19 cellular contexts compared by ENCODE assay signal in genomic region chr10:4080225-4080624, GRCh38.
DNase-seq lines count a peak whose midpoint lies in the region; ATAC-seq, FAIRE-seq and TF ChIP-seq lines count a peak whose summit lies in the region.
"Had no signal": no experiment of that assay in that cellular context is flagged by ENCODE, and none has a peak within 500 bp of the region (broad histone marks: within the 10 kb centered on the region; RNA-seq: fewer than 3 reads in every experiment).

No MANE protein-coding gene starts in this region.

- H3K23me2 ChIP-seq in H1 (ENCODE audit: low read depth, low read length): no peaks in the 10 kb centered on the region

- CTCF ChIA-PET in H1 (lab: Charles Lee; ENCODE audit: partially characterized antibody): no interaction called here

- no peak overlapping the region for H4K8ac ChIP-seq in H1 (ENCODE audit: extremely low read depth, insufficient read depth, low read length)

- no peak overlapping the region for H3K56ac ChIP-seq in H1 (replicated peaks; ENCODE audit: insufficient read length, low read depth, low read length)

- peak overlapping the region; percentile 38 for H3K27ac Mint-ChIP-seq in activated T-cell treated with anti-CD3 and anti-CD28 coated beads, Interleukin-2, amount 50 U/mL, for 24 hours
- peak overlapping the region; percentile 93 for H3K27ac Mint-ChIP-seq in T-helper 17 cell
- H3K27ac Mint-ChIP-seq: stimulated activated naive CD8-positive, alpha-beta T cell treated with anti-CD3 and anti-CD28 coated beads, Interleukin-15, amount 100 ng/mL, for 72 hours had no signal

- H4K5ac ChIP-seq in H1 (ENCODE audit: insufficient read length, low read depth, low read length): no peak overlapping the region

- H2BK15ac ChIP-seq in H1 (ENCODE audit: low read length): no peak overlapping the region

- no peak overlapping the region for H3K18ac ChIP-seq in H1 (ENCODE audit: extremely low read depth, low read length)

- no peaks in the 10 kb centered on the region for H3K27me3 Mint-ChIP-seq in activated T-cell treated with anti-CD3 and anti-CD28 coated beads, Interleukin-2, amount 50 U/mL, for 24 hours
- no peaks in the 10 kb centered on the region for H3K27me3 Mint-ChIP-seq in T-helper 17 cell
- H3K27me3 Mint-ChIP-seq: stimulated activated naive CD8-positive, alpha-beta T cell treated with anti-CD3 and anti-CD28 coated beads, Interleukin-15, amount 100 ng/mL, for 72 hours had no signal

- H3K23ac ChIP-seq in H1 (ENCODE audit: insufficient read length): no peak overlapping the region

- no peaks in the 10 kb centered on the region for H3K36me3 ChIP-seq in H1 (ENCODE audit: control insufficient read depth in 2 of 4, insufficient read depth in 4 of 4, low read length in 3 of 4)
- no peaks in the 10 kb centered on the region for H3K36me3 ChIP-seq in spleen

- no peak for TF ChIP-seq EP300 in H1 (IDR thresholded peaks at IDR 0.05; ENCODE audit: borderline replicate concordance in 1 of 2, low read depth in 2 of 2, low read length in 2 of 2)

- H3K79me2 ChIP-seq in H1 (ENCODE audit: control insufficient read depth in 1 of 2, insufficient read depth in 2 of 2, low read length in 2 of 2): no peaks in the 10 kb centered on the region

- H3K79me1 ChIP-seq in H1 (ENCODE audit: low read depth, low read length): no peaks in the 10 kb centered on the region

- H3K27ac ChIP-seq in H1 (ENCODE audit: low read depth, low read length) (no peak overlapping the region), spleen (peak overlapping the region in 6 of 8 donors; percentile 46 to 78 (median 64))
- H3K27ac ChIP-seq: epithelial cell of prostate, HL-60 had no signal

- no peak for TF ChIP-seq RAD21 in H1 (IDR thresholded peaks at IDR 0.05 in 1 of 2, conservative IDR thresholded peaks at IDR 0.05 in 1 of 2; ENCODE audit: low read depth in 2 of 2, low read length in 2 of 2)

- H3K4me1 Mint-ChIP-seq in activated T-cell treated with anti-CD3 and anti-CD28 coated beads, Interleukin-2, amount 50 U/mL, for 24 hours (ENCODE audit: low read depth): peaks cover 47% of the 10 kb centered on the region
- H3K4me1 Mint-ChIP-seq in T-helper 17 cell: peaks cover 43% of the 10 kb centered on the region

- H3K14ac ChIP-seq in H1 (ENCODE audit: insufficient read length): no peak overlapping the region

- 82% methylated on average over 2 of the region's 2 CpGs; no CpG with 5 or more reads in 1 of the 2 experiments for WGBS in H1 (ENCODE audit: extremely low coverage in 1 of 2, insufficient coverage in 1 of 2, insufficient read length in 1 of 2, insufficient replicate concordance in 2 of 2, low coverage in 1 of 2, low lambda C conversion rate in 2 of 2, missing lambda C conversion rate in 1 of 2), 2 experiments
- WGBS in spleen, 5 donors: 59 to 81% (median 70%) methylated on average over 2 of the region's 2 CpGs

- no peak overlapping the region for H3K4me3 ChIP-seq in H1 (ENCODE audit: extremely low read depth in 1 of 4, insufficient read depth in 2 of 4, low read depth in 3 of 4, low read length in 4 of 4)
- no peak overlapping the region for H3K4me3 ChIP-seq in spleen
- H3K4me3 ChIP-seq: GM12878, K562 had no signal

- ATAC-seq in T-helper 17 cell: peak; percentile 41
- no peak for ATAC-seq in HG03039 (IDR thresholded peaks at IDR 0.05; ENCODE audit: unreplicated experiment)
- ATAC-seq: GM12878; K562; stimulated activated naive CD8-positive, alpha-beta T cell treated with anti-CD3 and anti-CD28 coated beads, Interleukin-15, amount 100 ng/mL, for 72 hours had no signal

- H2BK120ac ChIP-seq in H1 (replicated peaks; ENCODE audit: low read depth, low read length): no peak overlapping the region

- intact Hi-C loops in spleen (cut with DNase I; ENCODE audit: low total_unique reads): no loop called here

- H3K4ac ChIP-seq in H1 (replicated peaks; ENCODE audit: insufficient read length, low read depth, low read length): no peak overlapping the region

- H2BK12ac ChIP-seq in H1 (ENCODE audit: low read depth, low read length): no peak overlapping the region

- H2AK5ac ChIP-seq in H1 (ENCODE audit: low read depth, low read length): no peak overlapping the region

- H4K20me1 ChIP-seq in H1 (replicated peaks in 1 of 2; ENCODE audit: control insufficient read depth in 1 of 2, insufficient read depth in 2 of 2, low read length in 2 of 2): no peaks in the 10 kb centered on the region

- no peaks in the 10 kb centered on the region for H3K9me3 Mint-ChIP-seq in activated T-cell treated with anti-CD3 and anti-CD28 coated beads, Interleukin-2, amount 50 U/mL, for 24 hours
- H3K9me3 Mint-ChIP-seq: stimulated activated naive CD8-positive, alpha-beta T cell treated with anti-CD3 and anti-CD28 coated beads, Interleukin-15, amount 100 ng/mL, for 72 hours had no signal

- H2BK5ac ChIP-seq in H1 (ENCODE audit: low read depth, low read length): no peak overlapping the region

- POLR2A ChIA-PET in H1 (lab: Charles Lee; ENCODE audit: partially characterized antibody): no interaction called here

- no peaks in the 10 kb centered on the region for H3K27me3 ChIP-seq in H1 (replicated peaks in 1 of 4; ENCODE audit: control insufficient read depth in 3 of 4, extremely low read depth in 1 of 4, insufficient read depth in 3 of 4, low read length in 3 of 4)
- no peaks in the 10 kb centered on the region for H3K27me3 ChIP-seq in spleen (replicated peaks in 1 of 7)

- H3K9ac ChIP-seq in H1 (replicated peaks in 1 of 4; ENCODE audit: extremely low read depth in 1 of 4, low read depth in 3 of 4, low read length in 3 of 4): no peak overlapping the region

- FAIRE-seq in H1 (lab: Jason Lieb, UNC): no peak
- FAIRE-seq: G401.6, GM12878, K562 had no signal

- DNase-seq in activated T-cell treated with anti-CD3 and anti-CD28 coated beads, Interleukin-2, amount 50 U/mL, for 24 hours: no peak
- DNase-seq in activated T-cell treated with anti-CD3 and anti-CD28 coated beads, Interleukin-2, amount 50 U/mL, for 1 hour: no peak
- DNase-seq in T-helper 17 cell (no peak), H1 (ENCODE audit: low read depth in 1 of 2, low spot score in 2 of 2) (no peak), spleen (no peak), NCI-H2029 treated with DMSO at 0.1 percent for 48 hours (lab: John Stamatoyannopoulos, UW) (no peak), hepatic stellate cell (ENCODE audit: low spot score) (no peak)
- DNase-seq: amniotic stem cell; Calu3; GOT3; NCI-H748 treated with DMSO at 0.1 percent for 48 hours; stimulated activated naive CD8-positive, alpha-beta T cell treated with anti-CD3 and anti-CD28 coated beads, Interleukin-15, amount 100 ng/mL, for 72 hours; SW 1271 had no signal

- H3K9me3 ChIP-seq in T-helper 17 cell (ENCODE audit: control insufficient read depth, low read length, poor library complexity, severe bottlenecking) (no peaks in the 10 kb centered on the region), H1 (ENCODE audit: insufficient read depth in 2 of 2, low read depth in 1 of 2, low read length in 1 of 2) (no peaks in the 10 kb centered on the region), spleen (no peaks in the 10 kb centered on the region)

- H2AFZ ChIP-seq in H1 (ENCODE audit: low read length): peak overlapping the region; percentile 18; the same call in 1 of the 2 replicates

- H3K4me1 ChIP-seq in H1 (replicated peaks in 1 of 4; ENCODE audit: control insufficient read depth in 3 of 4, insufficient read depth in 4 of 4, low read length in 3 of 4) (peaks cover 0 to 3% (median 2%) of the 10 kb centered on the region in 4 experiments; a peak in 2 of 7 replicates), spleen (peaks cover 17 to 54% (median 34%) of the 10 kb centered on the region in 6 donors)

- no peaks in the 10 kb centered on the region for H3K36me3 Mint-ChIP-seq in activated T-cell treated with anti-CD3 and anti-CD28 coated beads, Interleukin-2, amount 50 U/mL, for 24 hours (ENCODE audit: low read depth)
- H3K36me3 Mint-ChIP-seq in T-helper 17 cell (ENCODE audit: low read depth): no peaks in the 10 kb centered on the region

- no peak overlapping the region for H3K4me2 ChIP-seq in H1 (ENCODE audit: insufficient read depth in 1 of 2, low read depth in 2 of 2, low read length in 2 of 2)

- TF ChIP-seq CTCF in H1 (IDR thresholded peaks at IDR 0.05; ENCODE audit: control extremely low read depth in 1 of 3, insufficient read depth in 1 of 3, low read depth in 1 of 3, low read length in 3 of 3) (no peak), spleen (IDR thresholded peaks at IDR 0.05 in 8 of 11, conservative IDR thresholded peaks at IDR 0.05 in 3 of 11) (no peak)

- no peak overlapping the region for H2BK20ac ChIP-seq in H1 (ENCODE audit: low read length)

- H4K91ac ChIP-seq in H1 (replicated peaks; ENCODE audit: insufficient read length, low read length): no peak overlapping the region

- TF ChIP-seq POLR2A in H1 (IDR thresholded peaks at IDR 0.05; ENCODE audit: control extremely low read depth in 1 of 2, low read depth in 2 of 2, low read length in 2 of 2) (no peak), spleen (IDR thresholded peaks at IDR 0.05) (no peak)

- no peak overlapping the region for H3K4me3 Mint-ChIP-seq in activated T-cell treated with anti-CD3 and anti-CD28 coated beads, Interleukin-2, amount 50 U/mL, for 24 hours
- peak overlapping the region; percentile 67 for H3K4me3 Mint-ChIP-seq in T-helper 17 cell
- H3K4me3 Mint-ChIP-seq: stimulated activated naive CD8-positive, alpha-beta T cell treated with anti-CD3 and anti-CD28 coated beads, Interleukin-15, amount 100 ng/mL, for 72 hours had no signal

TF ChIP-seq in H1, 55 proteins besides CTCF, POLR2A, EP300 and RAD21:
- TF ChIP-seq, protein P1, sequence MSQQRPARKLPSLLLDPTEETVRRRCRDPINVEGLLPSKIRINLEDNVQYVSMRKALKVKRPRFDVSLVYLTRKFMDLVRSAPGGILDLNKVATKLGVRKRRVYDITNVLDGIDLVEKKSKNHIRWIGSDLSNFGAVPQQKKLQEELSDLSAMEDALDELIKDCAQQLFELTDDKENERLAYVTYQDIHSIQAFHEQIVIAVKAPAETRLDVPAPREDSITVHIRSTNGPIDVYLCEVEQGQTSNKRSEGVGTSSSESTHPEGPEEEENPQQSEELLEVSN (IDR thresholded peaks at IDR 0.05): no peak
- no peak for TF ChIP-seq TAF7 (optimal IDR thresholded peaks at IDR 0.05; ENCODE audit: borderline replicate concordance, low read depth, low read length)
- TF ChIP-seq RBBP5 (IDR thresholded peaks at IDR 0.05; ENCODE audit: borderline replicate concordance, low read depth, low read length): no peak
